11 cellular contexts compared by ENCODE assay signal in genomic region chr10:133158756-133159610, GRCh38. TPM values are rescaled to one million over a fixed set of nuclear protein-coding genes. Genes with fewer than 3 reads are reported as not detected.
DNase-seq lines count a peak whose midpoint lies in the region; ATAC-seq, FAIRE-seq and TF ChIP-seq lines count a peak whose summit lies in the region.
"Had no signal": no experiment of that assay in that cellular context is flagged by ENCODE, and none has a peak within 500 bp of the region (broad histone marks: within the 10 kb centered on the region; RNA-seq: fewer than 3 reads in every experiment).

No MANE protein-coding gene starts in this region.

- 0 out of 2 replicates have a peak, but pooled peaks cover 3% of the 10 kb centered on the region for H3K9me3 Mint-ChIP-seq in WTC11
- no peaks in the 10 kb centered on the region for H3K9me3 Mint-ChIP-seq in mesothelial cell of epicardium

- TF ChIP-seq CTCF in WTC11 (IDR thresholded peaks at IDR 0.05) (no peak), mesothelial cell of epicardium (IDR thresholded peaks at IDR 0.05; ENCODE audit: unreplicated experiment) (no peak)

- peak; percentile 8 for DNase-seq in A172 (ENCODE audit: low spot score)
- DNase-seq in EL, result peak; percentile 8
- DNase-seq in WTC11 (ENCODE audit: low spot score), result peak; percentile 49
- DNase-seq in mesothelial cell of epicardium (ENCODE audit: low spot score in 2 of 2, unreplicated experiment in 2 of 2), result peak; percentile 59 to 72
- no peak for DNase-seq in dedifferentiated amniotic fluid mesenchymal stem cell (ENCODE audit: extremely low spot score)
- no peak for DNase-seq in DMS114 treated with DMSO at 0.1 percent for 48 hours (lab: John Stamatoyannopoulos, UW; ENCODE audit: unreplicated experiment)
- DNase-seq in GM12891 (ENCODE audit: insufficient read length, low spot score), result no peak
- DNase-seq: Kasumi-1 had no signal

- H3K4me3 Mint-ChIP-seq in WTC11 (peak overlapping the region; percentile 51), mesothelial cell of epicardium (peak overlapping the region; percentile 58)

- TF ChIP-seq POLR2A in GM12891 (IDR thresholded peaks at IDR 0.05; ENCODE audit: low read depth, low read length), result no peak

- peaks cover 27% of the 10 kb centered on the region for H3K4me1 Mint-ChIP-seq in WTC11
- peaks cover 23% of the 10 kb centered on the region for H3K4me1 Mint-ChIP-seq in mesothelial cell of epicardium

- ATAC-seq in WTC11 (peak; percentile 55), GM21390 (IDR thresholded peaks at IDR 0.05; ENCODE audit: unreplicated experiment) (no peak)

- no peak for FAIRE-seq in GM12891 (lab: Jason Lieb, UNC)
- FAIRE-seq: bronchial epithelial cell, frontal cortex had no signal

- POLR2A ChIA-PET in WTC11 (lab: Charles Lee), result interaction anchor here (0.5 kb wide), 1 partner anchor 10 kb away, joined by 5 read pairs; no protein-coding TSS in a partner anchor

- H3K27me3 Mint-ChIP-seq in WTC11 (ENCODE audit: low read depth), result peaks cover 8% of the 10 kb centered on the region
- peaks cover 29% of the 10 kb centered on the region for H3K27me3 Mint-ChIP-seq in mesothelial cell of epicardium (ENCODE audit: low read depth)

- H3K27ac Mint-ChIP-seq in WTC11 (no peak overlapping the region), mesothelial cell of epicardium (no peak overlapping the region)

- CTCF ChIA-PET in WTC11 (lab: Charles Lee), result interaction anchor here (0.5 to 2.4 kb wide), 11 partner anchors 14 to 220 kb away, joined by 3 to 12 read pairs (median 4); no protein-coding TSS in a partner anchor

- H3K36me3 Mint-ChIP-seq in WTC11, result no peaks in the 10 kb centered on the region; the same call in 1 of the 2 replicates
- H3K36me3 Mint-ChIP-seq in mesothelial cell of epicardium, result peaks cover 3% of the 10 kb centered on the region

TF ChIP-seq in WTC11, 78 proteins besides CTCF, POLR2A, EP300 and RAD21 (continues in another document):
- TF ChIP-seq, protein P1, sequence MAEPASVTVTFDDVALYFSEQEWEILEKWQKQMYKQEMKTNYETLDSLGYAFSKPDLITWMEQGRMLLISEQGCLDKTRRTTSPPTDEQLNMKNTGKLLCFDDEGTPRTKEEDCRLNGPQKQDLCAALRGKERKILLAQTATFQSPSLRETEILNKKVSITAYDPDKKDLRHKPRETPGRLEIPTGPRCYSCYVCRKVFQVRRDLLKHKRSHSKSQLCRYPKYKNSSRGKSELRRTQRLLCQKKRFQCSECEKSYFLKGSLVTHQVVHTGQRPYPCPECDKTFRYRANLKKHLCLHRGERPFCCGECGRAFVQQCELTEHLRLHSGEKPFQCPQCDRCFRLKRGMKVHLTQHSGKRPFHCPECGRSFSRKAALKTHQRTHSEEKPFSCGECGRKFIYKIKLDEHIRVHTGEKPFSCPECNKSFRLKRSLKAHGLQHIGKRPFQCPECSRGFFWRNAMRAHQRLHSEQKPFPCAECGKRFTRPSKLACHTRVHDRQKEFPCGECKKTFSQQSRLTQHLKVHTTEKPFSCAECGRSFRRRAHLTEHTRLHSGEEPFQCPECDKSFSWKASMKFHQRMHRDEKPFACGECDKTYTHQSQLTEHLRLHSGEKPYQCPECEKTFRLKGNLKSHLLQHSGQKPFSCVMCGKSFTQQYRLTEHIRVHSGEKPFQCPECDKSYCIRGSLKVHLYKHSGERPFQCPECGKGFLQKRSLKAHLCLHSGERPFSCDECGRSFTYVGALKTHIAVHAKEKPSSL (CRISPR knock-in tag; conservative IDR thresholded peaks at IDR 0.05), result no peak
- TF ChIP-seq NFE2L1 (CRISPR knock-in tag; IDR thresholded peaks at IDR 0.05) (no peak), RORB (CRISPR knock-in tag; IDR thresholded peaks at IDR 0.05) (no peak), ZNF317 (CRISPR knock-in tag; IDR thresholded peaks at IDR 0.05; ENCODE audit: borderline replicate concordance, low read depth) (no peak), HMGA2 (CRISPR knock-in tag; IDR thresholded peaks at IDR 0.05) (no peak)
- TF ChIP-seq, protein P2, sequence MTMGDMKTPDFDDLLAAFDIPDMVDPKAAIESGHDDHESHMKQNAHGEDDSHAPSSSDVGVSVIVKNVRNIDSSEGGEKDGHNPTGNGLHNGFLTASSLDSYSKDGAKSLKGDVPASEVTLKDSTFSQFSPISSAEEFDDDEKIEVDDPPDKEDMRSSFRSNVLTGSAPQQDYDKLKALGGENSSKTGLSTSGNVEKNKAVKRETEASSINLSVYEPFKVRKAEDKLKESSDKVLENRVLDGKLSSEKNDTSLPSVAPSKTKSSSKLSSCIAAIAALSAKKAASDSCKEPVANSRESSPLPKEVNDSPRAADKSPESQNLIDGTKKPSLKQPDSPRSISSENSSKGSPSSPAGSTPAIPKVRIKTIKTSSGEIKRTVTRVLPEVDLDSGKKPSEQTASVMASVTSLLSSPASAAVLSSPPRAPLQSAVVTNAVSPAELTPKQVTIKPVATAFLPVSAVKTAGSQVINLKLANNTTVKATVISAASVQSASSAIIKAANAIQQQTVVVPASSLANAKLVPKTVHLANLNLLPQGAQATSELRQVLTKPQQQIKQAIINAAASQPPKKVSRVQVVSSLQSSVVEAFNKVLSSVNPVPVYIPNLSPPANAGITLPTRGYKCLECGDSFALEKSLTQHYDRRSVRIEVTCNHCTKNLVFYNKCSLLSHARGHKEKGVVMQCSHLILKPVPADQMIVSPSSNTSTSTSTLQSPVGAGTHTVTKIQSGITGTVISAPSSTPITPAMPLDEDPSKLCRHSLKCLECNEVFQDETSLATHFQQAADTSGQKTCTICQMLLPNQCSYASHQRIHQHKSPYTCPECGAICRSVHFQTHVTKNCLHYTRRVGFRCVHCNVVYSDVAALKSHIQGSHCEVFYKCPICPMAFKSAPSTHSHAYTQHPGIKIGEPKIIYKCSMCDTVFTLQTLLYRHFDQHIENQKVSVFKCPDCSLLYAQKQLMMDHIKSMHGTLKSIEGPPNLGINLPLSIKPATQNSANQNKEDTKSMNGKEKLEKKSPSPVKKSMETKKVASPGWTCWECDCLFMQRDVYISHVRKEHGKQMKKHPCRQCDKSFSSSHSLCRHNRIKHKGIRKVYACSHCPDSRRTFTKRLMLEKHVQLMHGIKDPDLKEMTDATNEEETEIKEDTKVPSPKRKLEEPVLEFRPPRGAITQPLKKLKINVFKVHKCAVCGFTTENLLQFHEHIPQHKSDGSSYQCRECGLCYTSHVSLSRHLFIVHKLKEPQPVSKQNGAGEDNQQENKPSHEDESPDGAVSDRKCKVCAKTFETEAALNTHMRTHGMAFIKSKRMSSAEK (CRISPR knock-in tag; IDR thresholded peaks at IDR 0.05; ENCODE audit: borderline replicate concordance), result no peak

TF ChIP-seq in GM12891, 5 proteins besides CTCF, POLR2A, EP300 and RAD21:
- TF ChIP-seq TAF1 (IDR thresholded peaks at IDR 0.05; ENCODE audit: low read depth, low read length) (no peak), POU2F2 (IDR thresholded peaks at IDR 0.05; ENCODE audit: low read depth, low read length) (no peak), SPI1 (IDR thresholded peaks at IDR 0.05; ENCODE audit: low read depth, low read length) (no peak), POLR2AphosphoS5 (IDR thresholded peaks at IDR 0.05; ENCODE audit: low read depth, low read length) (no peak), PAX5 (IDR thresholded peaks at IDR 0.05; ENCODE audit: insufficient read depth, low read length, severe bottlenecking) (no peak)

RNA-seq across cellular contexts. Expression of gene KNDC1, which starts 1.0 kb away (rescaled TPM):
- total RNA-seq in A172 (2014; rRNA removed; shearing (Covaris generic)), result 2.2 and 3.2 TPM in 2 replicates
- total RNA-seq in WTC11 (2021) (25.7 to 26.8 TPM (median 26.6 TPM) in 3 replicates), mesothelial cell of epicardium (20.3 to 23.7 TPM (median 21.0 TPM) in 3 replicates)
- not detected for polyA plus RNA-seq in GM12891 (2012; ENCODE audit: low read depth, missing spikeins)

Comparison
In these comparisons a context has a peak if more than half of its experiments do, and no peak if none do; other contexts are left out.
1. DNase-seq: peak in A172 (single experiment), EL (single experiment), WTC11 (single experiment) and mesothelial cell of epicardium (2 of 2); none in dedifferentiated amniotic fluid mesenchymal stem cell (single experiment), DMS114 treated with DMSO at 0.1 percent for 48 hours (single experiment) and GM12891 (single experiment).